ENCODE assay signal across 1 cellular context in the genomic region with DNA sequence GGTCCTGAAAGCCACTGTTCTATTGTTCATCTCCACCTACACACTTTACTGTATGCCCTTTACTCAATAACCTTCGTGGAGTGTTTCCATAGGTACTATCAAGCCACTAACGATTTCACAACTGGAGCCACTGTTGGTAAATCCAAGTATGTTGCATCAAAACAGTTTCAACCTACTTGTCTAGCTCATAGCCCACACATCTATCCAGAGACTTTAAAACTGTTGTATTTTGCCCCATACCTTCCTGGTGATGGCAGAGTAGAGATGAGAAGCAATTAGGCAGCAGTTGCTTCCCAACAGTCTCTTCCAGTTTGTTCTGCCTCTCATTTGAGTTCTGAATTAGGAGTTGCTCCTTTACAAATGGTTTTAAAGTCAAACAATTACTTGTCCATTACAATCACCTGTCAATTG.
A peak's percentile ranks its signal among the peaks of the same experiment; 100 is the strongest.
TF ChIP-seq lines count a peak whose summit lies in the region.

No MANE protein-coding gene starts in this region.

TF ChIP-seq in K562, 482 proteins besides CTCF, POLR2A, EP300 and RAD21 (continued from another document):
- TF ChIP-seq PHF8 (IDR thresholded peaks at IDR 0.05; ENCODE audit: borderline replicate concordance, low read length) (no peak), ZNF778 (CRISPR knock-in tag; IDR thresholded peaks at IDR 0.05) (no peak), ZNF143 (CRISPR knock-in tag; IDR thresholded peaks at IDR 0.05) (no peak), CC2D1A (IDR thresholded peaks at IDR 0.05) (no peak), CEBPG (CRISPR knock-in tag; IDR thresholded peaks at IDR 0.05) (no peak), CEBPG (tag; conservative IDR thresholded peaks at IDR 0.05 in 1 of 2, IDR thresholded peaks at IDR 0.05 in 1 of 2) (peak; percentile 75 to 81), JUN (IDR thresholded peaks at IDR 0.05; ENCODE audit: borderline replicate concordance, low read depth, low read length) (no peak), JUN (CRISPR knock-in tag; IDR thresholded peaks at IDR 0.05; ENCODE audit: borderline replicate concordance) (no peak), POLR2G (IDR thresholded peaks at IDR 0.05; ENCODE audit: low read depth, low read length) (no peak), RFX1 (IDR thresholded peaks at IDR 0.05) (peak; percentile 53), ESRRA (IDR thresholded peaks at IDR 0.05; ENCODE audit: borderline replicate concordance, low read depth) (0 out of 2 replicates have a peak, but pooled peaks have one; percentile 20), CEBPB (tag; IDR thresholded peaks at IDR 0.05) (peak; percentile 93), ZNF696 (CRISPR knock-in tag; conservative IDR thresholded peaks at IDR 0.05) (no peak), SMC3 (conservative IDR thresholded peaks at IDR 0.05; ENCODE audit: insufficient read depth, low read depth, low read length) (no peak)
- TF ChIP-seq, protein P1, sequence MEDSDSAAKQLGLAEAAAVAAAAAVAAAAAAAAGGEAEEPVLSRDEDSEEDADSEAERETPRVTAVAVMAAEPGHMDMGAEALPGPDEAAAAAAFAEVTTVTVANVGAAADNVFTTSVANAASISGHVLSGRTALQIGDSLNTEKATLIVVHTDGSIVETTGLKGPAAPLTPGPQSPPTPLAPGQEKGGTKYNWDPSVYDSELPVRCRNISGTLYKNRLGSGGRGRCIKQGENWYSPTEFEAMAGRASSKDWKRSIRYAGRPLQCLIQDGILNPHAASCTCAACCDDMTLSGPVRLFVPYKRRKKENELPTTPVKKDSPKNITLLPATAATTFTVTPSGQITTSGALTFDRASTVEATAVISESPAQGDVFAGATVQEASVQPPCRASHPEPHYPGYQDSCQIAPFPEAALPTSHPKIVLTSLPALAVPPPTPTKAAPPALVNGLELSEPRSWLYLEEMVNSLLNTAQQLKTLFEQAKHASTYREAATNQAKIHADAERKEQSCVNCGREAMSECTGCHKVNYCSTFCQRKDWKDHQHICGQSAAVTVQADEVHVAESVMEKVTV (CRISPR knock-in tag; IDR thresholded peaks at IDR 0.05) = no peak
TF ChIP-seq in K562: peak in this region for 4.
